ENCODE assay signal across 19 cellular contexts in the genomic region with DNA sequence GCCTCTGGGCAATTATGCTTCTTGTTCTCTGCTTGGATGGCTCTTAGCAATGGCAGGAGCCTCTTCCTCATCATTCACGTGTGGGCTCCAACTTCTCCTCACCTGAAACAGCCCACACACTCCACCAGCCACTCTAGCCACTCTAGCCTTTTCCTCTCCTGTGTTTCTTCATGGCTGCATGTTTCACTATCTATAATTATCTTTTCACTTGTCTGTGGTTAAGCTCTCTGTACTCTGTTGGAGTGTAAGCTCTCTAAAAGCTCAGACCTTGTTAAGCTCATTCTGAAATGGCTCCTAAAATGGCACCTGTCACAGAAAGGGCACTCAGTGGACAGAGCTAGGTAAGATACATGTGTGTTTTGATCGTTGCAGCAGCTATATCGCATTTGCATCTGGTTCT.
A peak's percentile ranks its signal among the peaks of the same experiment; 100 is the strongest.
DNase-seq lines count a peak whose midpoint lies in the region; ATAC-seq and TF ChIP-seq lines count a peak whose summit lies in the region.
"Had no signal": no experiment of that assay in that cellular context is flagged by ENCODE, and none has a peak within 500 bp of the region (broad histone marks: within the 10 kb centered on the region; RNA-seq: fewer than 3 reads in every experiment).

No MANE protein-coding gene starts in this region.

- no peaks in the 10 kb centered on the region for H3K36me3 ChIP-seq in neutrophil
- H3K36me3 ChIP-seq: breast epithelium, lower lobe of right lung, WERI-Rb-1 had no signal

- ATAC-seq in activated T-cell treated with anti-CD3 and anti-CD28 coated beads, Interleukin-2, amount 50 U/mL, for 72 hours (replicated peaks in 1 of 2): no peak
- ATAC-seq in GM21723 (IDR thresholded peaks at IDR 0.05; ENCODE audit: unreplicated experiment) (peak; percentile 54), T-helper 17 cell (no peak)
- ATAC-seq: activated naive CD4-positive, alpha-beta T cell treated with anti-CD3 and anti-CD28 coated beads, Interleukin-2, amount 50 U/mL, for 72 hours; esophagus mucosa; HepG2; lower lobe of right lung had no signal

- H3K36me3 Mint-ChIP-seq in activated T-cell treated with anti-CD3 and anti-CD28 coated beads, Interleukin-2, amount 50 U/mL, for 72 hours (ENCODE audit: insufficient read depth in 2 of 2): peaks cover 2 to 9% of the 10 kb centered on the region in 2 donors
- H3K36me3 Mint-ChIP-seq in T-helper 17 cell (ENCODE audit: low read depth) (no peaks in the 10 kb centered on the region), mesothelial cell of epicardium (peaks cover 4% of the 10 kb centered on the region), osteocyte (ENCODE audit: unreplicated experiment) (no peaks in the 10 kb centered on the region)

- H3K9me3 ChIP-seq in T-helper 17 cell (ENCODE audit: control insufficient read depth, low read length, poor library complexity, severe bottlenecking): no peaks in the 10 kb centered on the region
- no peaks in the 10 kb centered on the region for H3K9me3 ChIP-seq in neutrophil
- H3K9me3 ChIP-seq: lower lobe of right lung had no signal

- H3K27ac Mint-ChIP-seq in activated T-cell treated with anti-CD3 and anti-CD28 coated beads, Interleukin-2, amount 50 U/mL, for 72 hours: peak overlapping the region; percentile 12
- H3K27ac Mint-ChIP-seq in T-helper 17 cell (no peak overlapping the region), mesothelial cell of epicardium (no peak overlapping the region), osteocyte (ENCODE audit: unreplicated experiment) (no peak overlapping the region)
- H3K27ac Mint-ChIP-seq: activated naive CD4-positive, alpha-beta T cell treated with anti-CD3 and anti-CD28 coated beads, Interleukin-2, amount 50 U/mL, for 72 hours; CD4-positive, alpha-beta T cell; nephron had no signal

- peak overlapping the region; percentile 31 for H3K27ac ChIP-seq in neutrophil
- H3K27ac ChIP-seq: breast epithelium, dorsolateral prefrontal cortex, lower lobe of right lung, WERI-Rb-1 had no signal

- peaks cover 0 to 4% of the 10 kb centered on the region in 2 donors for H3K9me3 Mint-ChIP-seq in activated T-cell treated with anti-CD3 and anti-CD28 coated beads, Interleukin-2, amount 50 U/mL, for 72 hours
- H3K9me3 Mint-ChIP-seq in mesothelial cell of epicardium (peaks cover 28% of the 10 kb centered on the region), osteocyte (ENCODE audit: unreplicated experiment) (peaks cover 5% of the 10 kb centered on the region)
- H3K9me3 Mint-ChIP-seq: activated naive CD4-positive, alpha-beta T cell treated with anti-CD3 and anti-CD28 coated beads, Interleukin-2, amount 50 U/mL, for 72 hours; CD4-positive, alpha-beta T cell had no signal

- H3K4me3 ChIP-seq in neutrophil (ENCODE audit: low read depth in 1 of 2, low read length in 1 of 2): no peak overlapping the region
- H3K4me3 ChIP-seq: breast epithelium, dorsolateral prefrontal cortex, lower lobe of right lung had no signal

- H3K4me1 Mint-ChIP-seq in activated T-cell treated with anti-CD3 and anti-CD28 coated beads, Interleukin-2, amount 50 U/mL, for 72 hours (ENCODE audit: low read depth): peaks cover 62% of the 10 kb centered on the region
- H3K4me1 Mint-ChIP-seq in T-helper 17 cell (peaks cover 17% of the 10 kb centered on the region), mesothelial cell of epicardium (peaks cover 18% of the 10 kb centered on the region), osteocyte (ENCODE audit: unreplicated experiment) (peaks cover 10% of the 10 kb centered on the region)

- H3K27me3 ChIP-seq in neutrophil: no peaks in the 10 kb centered on the region

- DNase-seq in activated T-cell treated with anti-CD3 and anti-CD28 coated beads, Interleukin-2, amount 50 U/mL, for 72 hours: no peak
- DNase-seq in activated T-cell treated with anti-CD3 and anti-CD28 coated beads, Interleukin-2, amount 50 U/mL, for 1 hour: no peak
- no peak for DNase-seq in T-helper 17 cell
- no peak for DNase-seq in mesothelial cell of epicardium (ENCODE audit: low spot score in 2 of 2, unreplicated experiment in 2 of 2)
- DNase-seq in osteocyte (ENCODE audit: extremely low spot score, unreplicated experiment): no peak
- DNase-seq in hepatic stellate cell (ENCODE audit: low spot score): no peak
- DNase-seq: CD4-positive, alpha-beta T cell; dorsolateral prefrontal cortex; lower lobe of right lung; NCI-H2081; NCI-H82; WERI-Rb-1 had no signal

- no peak for TF ChIP-seq CTCF in neutrophil (IDR thresholded peaks at IDR 0.05)
- no peak for TF ChIP-seq CTCF in mesothelial cell of epicardium (IDR thresholded peaks at IDR 0.05; ENCODE audit: unreplicated experiment)
- TF ChIP-seq CTCF in osteocyte (IDR thresholded peaks at IDR 0.05): no peak

- no peaks in the 10 kb centered on the region for H3K27me3 Mint-ChIP-seq in activated T-cell treated with anti-CD3 and anti-CD28 coated beads, Interleukin-2, amount 50 U/mL, for 72 hours (ENCODE audit: low read depth)
- H3K27me3 Mint-ChIP-seq in T-helper 17 cell (no peaks in the 10 kb centered on the region), mesothelial cell of epicardium (ENCODE audit: low read depth) (no peaks in the 10 kb centered on the region), osteocyte (ENCODE audit: unreplicated experiment) (no peaks in the 10 kb centered on the region)
- H3K27me3 Mint-ChIP-seq: CD4-positive, alpha-beta T cell had no signal

- peak overlapping the region in 1 of 2 donors; percentile 9 for H3K4me3 Mint-ChIP-seq in activated T-cell treated with anti-CD3 and anti-CD28 coated beads, Interleukin-2, amount 50 U/mL, for 72 hours
- peak overlapping the region; percentile 9 for H3K4me3 Mint-ChIP-seq in T-helper 17 cell
- no peak overlapping the region for H3K4me3 Mint-ChIP-seq in mesothelial cell of epicardium
- no peak overlapping the region for H3K4me3 Mint-ChIP-seq in osteocyte (ENCODE audit: unreplicated experiment)
- H3K4me3 Mint-ChIP-seq: CD4-positive, alpha-beta T cell; nephron had no signal

- peaks cover 38 to 47% of the 10 kb centered on the region in 2 experiments for H3K4me1 ChIP-seq in neutrophil (ENCODE audit: control insufficient read depth in 1 of 2, insufficient read depth in 1 of 2, low read depth in 1 of 2, low read length in 1 of 2)
- H3K4me1 ChIP-seq: breast epithelium had no signal
